ENCODE assay signal across 26 cellular contexts in genomic region chr7:128855559-128855958, GRCh38. TPM values are rescaled to one million over a fixed set of nuclear protein-coding genes. Genes with fewer than 3 reads are reported as not detected.
"Had no signal": no experiment of that assay in that cellular context is flagged by ENCODE, and none has a peak within 500 bp of the region (broad histone marks: within the 10 kb centered on the region; RNA-seq: fewer than 3 reads in every experiment).

No MANE protein-coding gene starts in this region.

- H3K4me3 ChIP-seq: esophagus muscularis mucosa, pancreas, smooth muscle cell, stomach, testis, upper lobe of left lung had no signal

- H3K9me3 ChIP-seq: esophagus muscularis mucosa, pancreas, stomach, testis, upper lobe of left lung had no signal

- DNase-seq: activated CD4-positive, alpha-beta T cell treated with anti-CD3 and anti-CD28 coated beads for 1 hour; activated CD4-positive, alpha-beta T cell treated with anti-CD3 and anti-CD28 coated beads, Interleukin-2, amount 50 U/mL, for 1 hour; activated gamma-delta T cell treated with Interleukin-2 at 50 U/mL for 16 hours; activated T-cell treated with anti-CD3 and anti-CD28 coated beads, Interleukin-2, amount 50 U/mL, for 1 hour; anterior cingulate cortex; caudate nucleus; effector memory CD4-positive, alpha-beta T cell; islet precursor cell; left cardiac atrium; mesenchymal stem cell; nephron progenitor cell; pancreas; stimulated activated CD4-positive, alpha-beta T cell treated with anti-CD3 and anti-CD28 coated beads, Interleukin-15, amount 100 ng/mL, for 24 hours; stomach; T-cell; testis; WERI-Rb-1 had no signal

- H3K4me1 ChIP-seq: pancreas had no signal

- FAIRE-seq: endothelial cell of umbilical vein, frontal cortex, pancreas, TTC549 had no signal

- H3K36me3 ChIP-seq: pancreas, upper lobe of left lung, WERI-Rb-1 had no signal

- H3K27ac ChIP-seq: pancreas, testis, upper lobe of left lung, WERI-Rb-1 had no signal

- ATAC-seq: left cardiac atrium; pancreas; sciatic nerve; stimulated activated memory B cell treated with anti-CD40 and anti-IgM and Interleukin-4, amounts not matched to agents 10 μg/mL and 1 μg/mL and 100 μg/mL, for 72 hours; T-cell had no signal

- H3K27me3 ChIP-seq: esophagus muscularis mucosa, pancreas, stomach, testis, upper lobe of left lung had no signal

- H3K4me2 ChIP-seq: smooth muscle cell had no signal

RNA-seq across cellular contexts. Expression of gene KCP, which starts 55.0 kb away (rescaled TPM):
- total RNA-seq: dermis microvascular lymphatic vessel endothelial cell, endothelial cell of umbilical vein had no signal
- polyA plus RNA-seq: endothelial cell of umbilical vein had no signal
